Comparison of ENCODE assay signal across 8 cellular contexts in genomic region chr16:1942810-1943726, GRCh38. TPM values are rescaled to one million over a fixed set of nuclear protein-coding genes. Genes with fewer than 3 reads are reported as not detected.
DNase-seq lines count a peak whose midpoint lies in the region; ATAC-seq and TF ChIP-seq lines count a peak whose summit lies in the region.

Gene MSRB1, minus strand, starts transcription at chr16:1943199. Its CDS starts 43 bp downstream, at chr16:1943156.

- H3K27ac ChIP-seq in Karpas-422 (ENCODE audit: low read length) (peak within 1 kb of the TSS; percentile 58), esophagus muscularis mucosa (replicated peaks in 1 of 4) (peak within 1 kb of the TSS; percentile 81 to 97 (median 94))

- H3K4me3 Mint-ChIP-seq in naive B cell, result peak within 1 kb of the TSS; percentile 83 to 92 (median 90)
- peak within 1 kb of the TSS; percentile 97 for H3K4me3 Mint-ChIP-seq in stimulated activated memory B cell treated with anti-CD40 and anti-IgM and Interleukin-4, amounts not matched to agents 10 μg/mL and 1 μg/mL and 100 μg/mL, for 72 hours

- no peaks in the 10 kb centered on the region; the same call in 1 of the 2 replicates for H4K20me1 ChIP-seq in Karpas-422 (ENCODE audit: insufficient read depth, low read depth, low read length)

- 1% methylated on average over 42 of the region's 77 CpGs for WGBS in esophagus muscularis mucosa

- TF ChIP-seq POLR2A in esophagus muscularis mucosa (IDR thresholded peaks at IDR 0.05; ENCODE audit: low read depth), result peak; percentile 97

- peak within 1 kb of the TSS; percentile 49 to 87 (median 72) for H3K27ac Mint-ChIP-seq in naive B cell
- peak within 1 kb of the TSS; percentile 94 for H3K27ac Mint-ChIP-seq in stimulated activated memory B cell treated with anti-CD40 and anti-IgM and Interleukin-4, amounts not matched to agents 10 μg/mL and 1 μg/mL and 100 μg/mL, for 72 hours

- no peaks in the 10 kb centered on the region for H3K79me2 ChIP-seq in Karpas-422 (ENCODE audit: low read length)

- H3K4me2 ChIP-seq in Karpas-422 (ENCODE audit: low read depth, low read length, poor library complexity, severe bottlenecking), result peak within 1 kb of the TSS; percentile 94

- ATAC-seq in GM21825 (IDR thresholded peaks at IDR 0.05; ENCODE audit: unreplicated experiment) (peak; percentile 89), naive B cell (ENCODE audit: low read depth in 2 of 2) (peak; percentile 97 to 98)
- ATAC-seq in stimulated activated memory B cell treated with anti-CD40 and anti-IgM and Interleukin-4, amounts not matched to agents 10 μg/mL and 1 μg/mL and 100 μg/mL, for 72 hours, result peak; percentile 97

- H3K4me1 Mint-ChIP-seq in naive B cell, result peaks cover 10 to 18% (median 15%) of the 10 kb centered on the region in 3 donors
- peaks cover 40% of the 10 kb centered on the region for H3K4me1 Mint-ChIP-seq in stimulated activated memory B cell treated with anti-CD40 and anti-IgM and Interleukin-4, amounts not matched to agents 10 μg/mL and 1 μg/mL and 100 μg/mL, for 72 hours

- no peaks in the 10 kb centered on the region for H3K9me3 ChIP-seq in Karpas-422 (ENCODE audit: low read length)
- H3K9me3 ChIP-seq in esophagus muscularis mucosa, result no peaks in the 10 kb centered on the region

- TF ChIP-seq EP300 in esophagus muscularis mucosa (IDR thresholded peaks at IDR 0.05), result no peak

- no peaks in the 10 kb centered on the region for H3K9me3 Mint-ChIP-seq in naive B cell
- no peaks in the 10 kb centered on the region for H3K9me3 Mint-ChIP-seq in stimulated activated memory B cell treated with anti-CD40 and anti-IgM and Interleukin-4, amounts not matched to agents 10 μg/mL and 1 μg/mL and 100 μg/mL, for 72 hours

- H2AFZ ChIP-seq in Karpas-422 (ENCODE audit: low read length), result peak within 1 kb of the TSS; percentile 98

- peak within 1 kb of the TSS; percentile 96 for H3K4me3 ChIP-seq in Karpas-422 (ENCODE audit: low read length)
- H3K4me3 ChIP-seq in esophagus muscularis mucosa, result peak within 1 kb of the TSS; percentile 76 to 96 (median 84)

- peak in 1 of 3 experiments; percentile 5 for TF ChIP-seq CTCF in esophagus muscularis mucosa (IDR thresholded peaks at IDR 0.05)

- no peaks in the 10 kb centered on the region for H3K36me3 Mint-ChIP-seq in naive B cell
- H3K36me3 Mint-ChIP-seq in stimulated activated memory B cell treated with anti-CD40 and anti-IgM and Interleukin-4, amounts not matched to agents 10 μg/mL and 1 μg/mL and 100 μg/mL, for 72 hours, result peaks cover 14% of the 10 kb centered on the region

- H3K9ac ChIP-seq in Karpas-422 (ENCODE audit: low read length), result peak within 1 kb of the TSS; percentile 92

- intact Hi-C loops in esophagus muscularis mucosa (cut with DNase I), result no loop called here

- H3K9me2 ChIP-seq in Karpas-422 (replicated peaks; ENCODE audit: insufficient read depth, low read length), result no peaks in the 10 kb centered on the region

- H3K4me1 ChIP-seq in Karpas-422 (ENCODE audit: low read length) (peaks cover 21% of the 10 kb centered on the region), esophagus muscularis mucosa (peaks cover 12 to 34% (median 29%) of the 10 kb centered on the region in 4 donors)

- DNase-seq in DMS79 (lab: John Stamatoyannopoulos, UW) (peak; percentile 75), Karpas-422 (peak; percentile 100), RKO (ENCODE audit: low spot score) (peak; percentile 98), activated T-helper 1 cell treated with Interleukin-2 at 50 U/mL for 16 hours (ENCODE audit: low read depth) (peak; percentile 98), esophagus muscularis mucosa (ENCODE audit: extremely low spot score) (peak; percentile 100), naive B cell (peak; percentile 99)

- H3K36me3 ChIP-seq in Karpas-422 (ENCODE audit: insufficient read depth, low read length), result no peaks in the 10 kb centered on the region
- H3K36me3 ChIP-seq in esophagus muscularis mucosa, result peaks cover 27 to 33% (median 32%) of the 10 kb centered on the region in 4 donors

- no peaks in the 10 kb centered on the region for H3K27me3 ChIP-seq in Karpas-422 (ENCODE audit: low read length)
- no peaks in the 10 kb centered on the region for H3K27me3 ChIP-seq in esophagus muscularis mucosa

- H3K27me3 Mint-ChIP-seq in naive B cell, result no peaks in the 10 kb centered on the region
- peaks cover 7% of the 10 kb centered on the region for H3K27me3 Mint-ChIP-seq in stimulated activated memory B cell treated with anti-CD40 and anti-IgM and Interleukin-4, amounts not matched to agents 10 μg/mL and 1 μg/mL and 100 μg/mL, for 72 hours

RNA-seq across cellular contexts. Expression of gene MSRB1, which starts in this region (rescaled TPM):
- total RNA-seq in Karpas-422 (2014; rRNA removed; shearing (Covaris generic); ENCODE audit: low replicate concordance), result 4.8 and 18.1 TPM in 2 replicates
- total RNA-seq in esophagus muscularis mucosa, result 10 to 100 TPM; 46.0 to 78.7 (median 53.1) TPM
- 10 to 100 TPM; 15.6 to 34.5 (median 18.8) TPM for polyA plus RNA-seq in naive B cell (ENCODE audit: low read depth in 6 of 6)

Comparison
In these comparisons a context has a peak if more than half of its experiments do, and no peak if none do; other contexts are left out.
1. Peak in every context shown above with its lines: DNase-seq, ATAC-seq, H3K4me3 ChIP-seq and H3K27ac ChIP-seq.